Comparison of ENCODE assay signal across 25 cellular contexts in genomic region chr3:15750879-15751278, GRCh38.
"Had no signal": no experiment of that assay in that cellular context is flagged by ENCODE, and none has a peak within 500 bp of the region (broad histone marks: within the 10 kb centered on the region; RNA-seq: fewer than 3 reads in every experiment).

No MANE protein-coding gene starts in this region.

- H3K4me2 ChIP-seq: smooth muscle cell had no signal

- FAIRE-seq: colon, kidney, pancreas had no signal

- ATAC-seq: gastrocnemius medialis; left colon; lower lobe of right lung; naive thymus-derived CD8-positive, alpha-beta T cell; pancreas; right lobe of liver; stimulated activated naive CD8-positive, alpha-beta T cell treated with anti-CD3 and anti-CD28 coated beads, Interleukin-15, amount 100 ng/mL, for 72 hours had no signal

- H3K36me3 ChIP-seq: right lobe of liver had no signal

- H3K27me3 ChIP-seq: dorsolateral prefrontal cortex, gastrocnemius medialis, pancreas, right lobe of liver, suprapubic skin, transverse colon, vagina had no signal

- H3K27ac ChIP-seq: left ventricle myocardium inferior, lower lobe of right lung, pancreas, right lobe of liver, suprapubic skin, transverse colon, vagina had no signal

- H3K9me3 ChIP-seq: gastrocnemius medialis, left ventricle myocardium inferior, lower lobe of right lung, pancreas, right lobe of liver, suprapubic skin, transverse colon, vagina had no signal

- H3K4me3 ChIP-seq: dorsolateral prefrontal cortex, gastrocnemius medialis, left ventricle myocardium inferior, lower lobe of right lung, pancreas, right lobe of liver, smooth muscle cell, suprapubic skin, transverse colon, vagina had no signal

- DNase-seq: dorsolateral prefrontal cortex; effector CD4-positive, alpha-beta T cell; foreskin fibroblast; gastrocnemius medialis; head of caudate nucleus; kidney; left colon; left ventricle myocardium inferior; lower lobe of right lung; naive thymus-derived CD8-positive, alpha-beta T cell; nephron progenitor cell; nucleus accumbens; pancreas; right lobe of liver; stimulated activated CD4-positive, alpha-beta T cell treated with anti-CD3 and anti-CD28 coated beads, Interleukin-12 subunit alpha, Interleukin-12 subunit beta, amount 100 ng/mL, for 4 hours; stimulated activated CD4-positive, alpha-beta T cell treated with anti-CD3 and anti-CD28 coated beads, Interleukin-1b, Interleukin-23, amount 100 ng/mL, for 48 hours; stimulated activated CD4-positive, alpha-beta T cell treated with anti-CD3 and anti-CD28 coated beads, Interleukin-4, amount 100 ng/mL, for 1 hour; stimulated activated CD8-positive, alpha-beta memory T cell treated with anti-CD3 and anti-CD28 coated beads, Interleukin-4, amount 100 ng/mL, for 48 hours; stimulated activated naive CD4-positive, alpha-beta T cell; stimulated activated naive CD8-positive, alpha-beta T cell treated with anti-CD3 and anti-CD28 coated beads, Interleukin-15, amount 100 ng/mL, for 72 hours; transverse colon had no signal
